Comparison of ENCODE assay signal across 25 cellular contexts in the genomic region with DNA sequence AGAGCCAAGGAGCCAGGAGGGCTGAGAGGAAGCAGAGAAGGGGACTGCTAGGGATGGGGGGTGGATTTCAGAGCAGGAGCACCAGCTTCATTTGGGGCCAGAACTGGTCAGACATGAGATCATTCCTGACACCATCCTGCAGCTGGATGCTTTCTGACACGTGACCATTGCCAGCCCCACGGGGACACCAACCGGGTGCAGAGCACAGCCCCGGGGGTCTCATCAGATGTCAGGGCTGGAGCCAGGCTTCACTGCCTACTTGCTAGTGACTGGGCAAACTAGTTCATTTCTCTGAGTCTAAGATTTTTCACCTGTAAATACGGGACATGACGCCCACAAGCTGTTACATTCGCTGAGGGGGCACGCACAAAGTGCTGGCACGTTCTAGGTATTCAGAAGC.
"Had no signal": no experiment of that assay in that cellular context is flagged by ENCODE, and none has a peak within 500 bp of the region (broad histone marks: within the 10 kb centered on the region; RNA-seq: fewer than 3 reads in every experiment).

No MANE protein-coding gene starts in this region.

- H3K9me3 ChIP-seq: colonic mucosa, esophagus squamous epithelium, gastrocnemius medialis, left ventricle myocardium inferior, lower lobe of right lung, ovary, thoracic aorta, tibial nerve, upper lobe of left lung, uterus had no signal

- H3K27ac ChIP-seq: colonic mucosa, esophagus squamous epithelium, gastrocnemius medialis, left ventricle myocardium inferior, lower lobe of right lung, ovary, thoracic aorta, tibial nerve, upper lobe of left lung, uterus had no signal

- H3K36me3 ChIP-seq: colonic mucosa, esophagus squamous epithelium, gastrocnemius medialis, left ventricle myocardium inferior, lower lobe of right lung, ovary, thoracic aorta, tibial nerve, upper lobe of left lung, uterus had no signal

- DNase-seq: colonic mucosa; dermis blood vessel endothelial cell; effector memory CD4-positive, alpha-beta T cell; erythroblast; esophagus squamous epithelium; gastrocnemius medialis; left cardiac atrium; left ventricle myocardium inferior; lower lobe of right lung; midbrain; naive thymus-derived CD4-positive, alpha-beta T cell; occipital lobe; ovary; stimulated activated CD4-positive, alpha-beta T cell treated with anti-CD3 and anti-CD28 coated beads, Interleukin-12 subunit alpha, Interleukin-12 subunit beta, amount 100 ng/mL, for 4 hours; stimulated activated CD4-positive, alpha-beta T cell treated with anti-CD3 and anti-CD28 coated beads, Interleukin-2, amount 100 ng/mL, for 24 hours; stimulated activated CD4-positive, alpha-beta T cell treated with anti-CD3 and anti-CD28 coated beads, Interleukin-4, amount 100 ng/mL, for 24 hours; stimulated activated naive CD4-positive, alpha-beta T cell treated with Interleukin-2 at 50 U/mL for 16 hours; uterus had no signal

- H3K27ac Mint-ChIP-seq: naive thymus-derived CD4-positive, alpha-beta T cell; nephron; stimulated activated effector memory CD8-positive, alpha-beta T cell treated with anti-CD3 and anti-CD28 coated beads, Interleukin-12 subunit alpha, Interleukin-12 subunit beta, amount 100 ng/mL, for 72 hours had no signal

- H3K36me3 Mint-ChIP-seq: naive thymus-derived CD4-positive, alpha-beta T cell; stimulated activated effector memory CD8-positive, alpha-beta T cell treated with anti-CD3 and anti-CD28 coated beads, Interleukin-12 subunit alpha, Interleukin-12 subunit beta, amount 100 ng/mL, for 72 hours had no signal

- H3K27me3 ChIP-seq: colonic mucosa, gastrocnemius medialis, ovary, tibial nerve, upper lobe of left lung, uterus had no signal

- ATAC-seq: gastrocnemius medialis; naive thymus-derived CD4-positive, alpha-beta T cell; stimulated activated effector memory CD8-positive, alpha-beta T cell treated with anti-CD3 and anti-CD28 coated beads, Interleukin-12 subunit alpha, Interleukin-12 subunit beta, amount 100 ng/mL, for 72 hours had no signal

- H3K4me1 Mint-ChIP-seq: central memory CD8-positive, alpha-beta T cell; nephron; stimulated activated effector memory CD8-positive, alpha-beta T cell treated with anti-CD3 and anti-CD28 coated beads, Interleukin-12 subunit alpha, Interleukin-12 subunit beta, amount 100 ng/mL, for 72 hours had no signal

- H3K4me3 Mint-ChIP-seq: central memory CD8-positive, alpha-beta T cell; naive thymus-derived CD4-positive, alpha-beta T cell; nephron; stimulated activated effector memory CD8-positive, alpha-beta T cell treated with anti-CD3 and anti-CD28 coated beads, Interleukin-12 subunit alpha, Interleukin-12 subunit beta, amount 100 ng/mL, for 72 hours had no signal

- H3K9me3 Mint-ChIP-seq: central memory CD8-positive, alpha-beta T cell; naive thymus-derived CD4-positive, alpha-beta T cell; nephron; stimulated activated effector memory CD8-positive, alpha-beta T cell treated with anti-CD3 and anti-CD28 coated beads, Interleukin-12 subunit alpha, Interleukin-12 subunit beta, amount 100 ng/mL, for 72 hours had no signal

- H3K4me1 ChIP-seq: colonic mucosa, esophagus squamous epithelium, gastrocnemius medialis, left ventricle myocardium inferior, lower lobe of right lung, tibial nerve, upper lobe of left lung, uterus had no signal

- H3K4me2 ChIP-seq: smooth muscle cell had no signal

- H3K4me3 ChIP-seq: colonic mucosa, esophagus squamous epithelium, gastrocnemius medialis, left ventricle myocardium inferior, lower lobe of right lung, ovary, smooth muscle cell, thoracic aorta, tibial nerve, upper lobe of left lung, uterus had no signal
